Comparison of ENCODE assay signal across 1 cellular context in the genomic region with DNA sequence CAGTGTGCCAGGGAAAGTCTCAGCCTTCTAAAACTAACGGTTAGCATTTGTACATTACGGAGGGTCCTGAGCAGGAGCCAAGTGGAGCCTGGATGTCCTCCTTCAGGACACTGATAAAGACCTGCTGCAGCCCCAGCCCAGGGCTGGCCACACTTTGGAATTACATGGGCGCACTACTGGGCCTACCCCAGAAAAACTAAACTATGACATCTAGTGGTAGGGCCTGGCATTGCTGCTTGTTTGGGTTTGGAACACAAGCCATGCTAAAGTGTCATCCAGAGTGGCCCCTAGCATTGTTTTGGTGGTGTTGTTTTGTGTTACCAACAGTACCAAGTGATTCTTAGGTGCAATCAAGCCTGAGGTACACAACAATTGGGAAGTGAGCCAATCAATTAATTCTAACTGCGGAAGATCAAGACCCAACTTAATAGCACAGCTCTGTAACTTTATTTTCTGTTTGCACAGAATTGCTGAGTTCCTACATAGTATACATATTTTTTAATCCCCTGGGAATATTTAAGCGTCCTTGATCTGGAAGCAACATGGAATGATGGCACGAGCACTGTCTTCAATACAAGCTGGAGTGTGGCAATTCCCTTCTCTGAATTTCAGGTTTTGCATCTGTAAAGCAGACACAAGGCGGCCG.
TF ChIP-seq lines count a peak whose summit lies in the region.

No MANE protein-coding gene starts in this region.

TF ChIP-seq in HepG2, 621 proteins besides CTCF, POLR2A, EP300 and RAD21 (continued from another document and continues in another):
- TF ChIP-seq HDAC2 (CRISPR knock-in tag; IDR thresholded peaks at IDR 0.05) (peak; percentile 43; the same call in 1 of the 2 replicates), KDM2A (CRISPR knock-in tag; IDR thresholded peaks at IDR 0.05; ENCODE audit: borderline replicate concordance, low read depth) (peak; percentile 63), ZNF101 (CRISPR knock-in tag; IDR thresholded peaks at IDR 0.05; ENCODE audit: borderline replicate concordance, low read depth) (no peak), ZFP62 (CRISPR knock-in tag; IDR thresholded peaks at IDR 0.05) (no peak), TSC22D2 (CRISPR knock-in tag; IDR thresholded peaks at IDR 0.05; ENCODE audit: borderline replicate concordance) (no peak), ZC3H13 (CRISPR knock-in tag; IDR thresholded peaks at IDR 0.05) (no peak), SIX4 (CRISPR knock-in tag; IDR thresholded peaks at IDR 0.05) (no peak), CC2D1A (CRISPR knock-in tag; IDR thresholded peaks at IDR 0.05) (no peak), HDAC1 (CRISPR knock-in tag; IDR thresholded peaks at IDR 0.05) (no peak), NFYC (CRISPR knock-in tag; IDR thresholded peaks at IDR 0.05) (no peak), LCORL (IDR thresholded peaks at IDR 0.05) (no peak), LCORL (CRISPR knock-in tag; IDR thresholded peaks at IDR 0.05) (peak; percentile 58), MIER3 (CRISPR knock-in tag; IDR thresholded peaks at IDR 0.05; ENCODE audit: borderline replicate concordance) (0 out of 2 replicates have a peak, but pooled peaks have one; percentile 32), BCL6 (CRISPR knock-in tag; IDR thresholded peaks at IDR 0.05) (peak; percentile 44; the same call in 1 of the 2 replicates), ZNF496 (CRISPR knock-in tag; IDR thresholded peaks at IDR 0.05; ENCODE audit: insufficient replicate concordance) (no peak), TBX3 (IDR thresholded peaks at IDR 0.05; ENCODE audit: borderline replicate concordance) (no peak), ZNF333 (CRISPR knock-in tag; IDR thresholded peaks at IDR 0.05; ENCODE audit: borderline replicate concordance) (no peak), ZNF329 (CRISPR knock-in tag; IDR thresholded peaks at IDR 0.05; ENCODE audit: low read depth) (no peak), GATAD1 (CRISPR knock-in tag; IDR thresholded peaks at IDR 0.05) (peak; percentile 44; the same call in 1 of the 2 replicates), PITX1 (CRISPR knock-in tag; IDR thresholded peaks at IDR 0.05) (peak; percentile 48; the same call in 1 of the 2 replicates), KAT8 (CRISPR knock-in tag; IDR thresholded peaks at IDR 0.05) (peak; percentile 38; the same call in 1 of the 2 replicates), ERF (CRISPR knock-in tag; IDR thresholded peaks at IDR 0.05) (0 out of 2 replicates have a peak, but pooled peaks have one; percentile 59), ETV6 (CRISPR knock-in tag; conservative IDR thresholded peaks at IDR 0.05) (no peak), MLLT10 (CRISPR knock-in tag; IDR thresholded peaks at IDR 0.05) (no peak), ZNF251 (CRISPR knock-in tag; IDR thresholded peaks at IDR 0.05) (no peak), GABPB1 (CRISPR knock-in tag; IDR thresholded peaks at IDR 0.05) (no peak), FOXM1 (CRISPR knock-in tag; IDR thresholded peaks at IDR 0.05) (no peak), ZNF792 (CRISPR knock-in tag; IDR thresholded peaks at IDR 0.05) (no peak), PAWR (CRISPR knock-in tag; IDR thresholded peaks at IDR 0.05; ENCODE audit: borderline replicate concordance) (no peak), TOE1 (CRISPR knock-in tag; IDR thresholded peaks at IDR 0.05) (no peak), ZNF224 (CRISPR knock-in tag; IDR thresholded peaks at IDR 0.05) (no peak), CENPT (CRISPR knock-in tag; IDR thresholded peaks at IDR 0.05; ENCODE audit: low read depth) (no peak), ZNF160 (CRISPR knock-in tag; IDR thresholded peaks at IDR 0.05) (no peak), NR1H2 (CRISPR knock-in tag; IDR thresholded peaks at IDR 0.05; ENCODE audit: borderline replicate concordance, low read depth) (no peak), ZNF614 (CRISPR knock-in tag; IDR thresholded peaks at IDR 0.05; ENCODE audit: borderline replicate concordance) (no peak), SIX1 (CRISPR knock-in tag; IDR thresholded peaks at IDR 0.05; ENCODE audit: borderline replicate concordance) (no peak), KLF11 (CRISPR knock-in tag; IDR thresholded peaks at IDR 0.05) (no peak), ZNF737 (CRISPR knock-in tag; IDR thresholded peaks at IDR 0.05; ENCODE audit: borderline replicate concordance) (no peak), YEATS2 (CRISPR knock-in tag; IDR thresholded peaks at IDR 0.05; ENCODE audit: borderline replicate concordance) (no peak; the same call in 1 of the 2 replicates), ZSCAN25 (CRISPR knock-in tag; IDR thresholded peaks at IDR 0.05) (no peak), ZNF234 (CRISPR knock-in tag; conservative IDR thresholded peaks at IDR 0.05) (no peak), ZNF772 (CRISPR knock-in tag; IDR thresholded peaks at IDR 0.05) (no peak), ZBTB21 (CRISPR knock-in tag; IDR thresholded peaks at IDR 0.05) (no peak), ZNF343 (CRISPR knock-in tag; IDR thresholded peaks at IDR 0.05) (no peak)
- TF ChIP-seq, protein P1, sequence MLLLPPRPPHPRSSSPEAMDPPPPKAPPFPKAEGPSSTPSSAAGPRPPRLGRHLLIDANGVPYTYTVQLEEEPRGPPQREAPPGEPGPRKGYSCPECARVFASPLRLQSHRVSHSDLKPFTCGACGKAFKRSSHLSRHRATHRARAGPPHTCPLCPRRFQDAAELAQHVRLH (CRISPR knock-in tag; IDR thresholded peaks at IDR 0.05; ENCODE audit: borderline replicate concordance, low read depth): no peak
- TF ChIP-seq, protein P2, sequence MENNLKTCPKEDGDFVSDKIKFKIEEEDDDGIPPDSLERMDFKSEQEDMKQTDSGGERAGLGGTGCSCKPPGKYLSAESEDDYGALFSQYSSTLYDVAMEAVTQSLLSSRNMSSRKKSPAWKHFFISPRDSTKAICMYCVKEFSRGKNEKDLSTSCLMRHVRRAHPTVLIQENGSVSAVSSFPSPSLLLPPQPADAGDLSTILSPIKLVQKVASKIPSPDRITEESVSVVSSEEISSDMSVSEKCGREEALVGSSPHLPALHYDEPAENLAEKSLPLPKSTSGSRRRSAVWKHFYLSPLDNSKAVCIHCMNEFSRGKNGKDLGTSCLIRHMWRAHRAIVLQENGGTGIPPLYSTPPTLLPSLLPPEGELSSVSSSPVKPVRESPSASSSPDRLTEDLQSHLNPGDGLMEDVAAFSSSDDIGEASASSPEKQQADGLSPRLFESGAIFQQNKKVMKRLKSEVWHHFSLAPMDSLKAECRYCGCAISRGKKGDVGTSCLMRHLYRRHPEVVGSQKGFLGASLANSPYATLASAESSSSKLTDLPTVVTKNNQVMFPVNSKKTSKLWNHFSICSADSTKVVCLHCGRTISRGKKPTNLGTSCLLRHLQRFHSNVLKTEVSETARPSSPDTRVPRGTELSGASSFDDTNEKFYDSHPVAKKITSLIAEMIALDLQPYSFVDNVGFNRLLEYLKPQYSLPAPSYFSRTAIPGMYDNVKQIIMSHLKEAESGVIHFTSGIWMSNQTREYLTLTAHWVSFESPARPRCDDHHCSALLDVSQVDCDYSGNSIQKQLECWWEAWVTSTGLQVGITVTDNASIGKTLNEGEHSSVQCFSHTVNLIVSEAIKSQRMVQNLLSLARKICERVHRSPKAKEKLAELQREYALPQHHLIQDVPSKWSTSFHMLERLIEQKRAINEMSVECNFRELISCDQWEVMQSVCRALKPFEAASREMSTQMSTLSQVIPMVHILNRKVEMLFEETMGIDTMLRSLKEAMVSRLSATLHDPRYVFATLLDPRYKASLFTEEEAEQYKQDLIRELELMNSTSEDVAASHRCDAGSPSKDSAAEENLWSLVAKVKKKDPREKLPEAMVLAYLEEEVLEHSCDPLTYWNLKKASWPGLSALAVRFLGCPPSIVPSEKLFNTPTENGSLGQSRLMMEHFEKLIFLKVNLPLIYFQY (CRISPR knock-in tag; IDR thresholded peaks at IDR 0.05; ENCODE audit: borderline replicate concordance): peak; percentile 70; the same call in 1 of the 2 replicates
- TF ChIP-seq, protein P3, sequence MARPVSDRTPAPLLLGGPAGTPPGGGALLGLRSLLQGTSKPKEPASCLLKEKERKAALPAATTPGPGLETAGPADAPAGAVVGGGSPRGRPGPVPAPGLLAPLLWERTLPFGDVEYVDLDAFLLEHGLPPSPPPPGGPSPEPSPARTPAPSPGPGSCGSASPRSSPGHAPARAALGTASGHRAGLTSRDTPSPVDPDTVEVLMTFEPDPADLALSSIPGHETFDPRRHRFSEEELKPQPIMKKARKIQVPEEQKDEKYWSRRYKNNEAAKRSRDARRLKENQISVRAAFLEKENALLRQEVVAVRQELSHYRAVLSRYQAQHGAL (CRISPR knock-in tag; IDR thresholded peaks at IDR 0.05; ENCODE audit: not compliant biosample characterization): no peak
- TF ChIP-seq, protein P4, sequence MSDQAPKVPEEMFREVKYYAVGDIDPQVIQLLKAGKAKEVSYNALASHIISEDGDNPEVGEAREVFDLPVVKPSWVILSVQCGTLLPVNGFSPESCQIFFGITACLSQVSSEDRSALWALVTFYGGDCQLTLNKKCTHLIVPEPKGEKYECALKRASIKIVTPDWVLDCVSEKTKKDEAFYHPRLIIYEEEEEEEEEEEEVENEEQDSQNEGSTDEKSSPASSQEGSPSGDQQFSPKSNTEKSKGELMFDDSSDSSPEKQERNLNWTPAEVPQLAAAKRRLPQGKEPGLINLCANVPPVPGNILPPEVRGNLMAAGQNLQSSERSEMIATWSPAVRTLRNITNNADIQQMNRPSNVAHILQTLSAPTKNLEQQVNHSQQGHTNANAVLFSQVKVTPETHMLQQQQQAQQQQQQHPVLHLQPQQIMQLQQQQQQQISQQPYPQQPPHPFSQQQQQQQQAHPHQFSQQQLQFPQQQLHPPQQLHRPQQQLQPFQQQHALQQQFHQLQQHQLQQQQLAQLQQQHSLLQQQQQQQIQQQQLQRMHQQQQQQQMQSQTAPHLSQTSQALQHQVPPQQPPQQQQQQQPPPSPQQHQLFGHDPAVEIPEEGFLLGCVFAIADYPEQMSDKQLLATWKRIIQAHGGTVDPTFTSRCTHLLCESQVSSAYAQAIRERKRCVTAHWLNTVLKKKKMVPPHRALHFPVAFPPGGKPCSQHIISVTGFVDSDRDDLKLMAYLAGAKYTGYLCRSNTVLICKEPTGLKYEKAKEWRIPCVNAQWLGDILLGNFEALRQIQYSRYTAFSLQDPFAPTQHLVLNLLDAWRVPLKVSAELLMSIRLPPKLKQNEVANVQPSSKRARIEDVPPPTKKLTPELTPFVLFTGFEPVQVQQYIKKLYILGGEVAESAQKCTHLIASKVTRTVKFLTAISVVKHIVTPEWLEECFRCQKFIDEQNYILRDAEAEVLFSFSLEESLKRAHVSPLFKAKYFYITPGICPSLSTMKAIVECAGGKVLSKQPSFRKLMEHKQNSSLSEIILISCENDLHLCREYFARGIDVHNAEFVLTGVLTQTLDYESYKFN (CRISPR knock-in tag; conservative IDR thresholded peaks at IDR 0.05): no peak
- TF ChIP-seq, protein P5, sequence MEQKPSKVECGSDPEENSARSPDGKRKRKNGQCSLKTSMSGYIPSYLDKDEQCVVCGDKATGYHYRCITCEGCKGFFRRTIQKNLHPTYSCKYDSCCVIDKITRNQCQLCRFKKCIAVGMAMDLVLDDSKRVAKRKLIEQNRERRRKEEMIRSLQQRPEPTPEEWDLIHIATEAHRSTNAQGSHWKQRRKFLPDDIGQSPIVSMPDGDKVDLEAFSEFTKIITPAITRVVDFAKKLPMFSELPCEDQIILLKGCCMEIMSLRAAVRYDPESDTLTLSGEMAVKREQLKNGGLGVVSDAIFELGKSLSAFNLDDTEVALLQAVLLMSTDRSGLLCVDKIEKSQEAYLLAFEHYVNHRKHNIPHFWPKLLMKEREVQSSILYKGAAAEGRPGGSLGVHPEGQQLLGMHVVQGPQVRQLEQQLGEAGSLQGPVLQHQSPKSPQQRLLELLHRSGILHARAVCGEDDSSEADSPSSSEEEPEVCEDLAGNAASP (CRISPR knock-in tag; IDR thresholded peaks at IDR 0.05; ENCODE audit: borderline replicate concordance): peak; percentile 51; the same call in 1 of the 2 replicates
- TF ChIP-seq, protein P6, sequence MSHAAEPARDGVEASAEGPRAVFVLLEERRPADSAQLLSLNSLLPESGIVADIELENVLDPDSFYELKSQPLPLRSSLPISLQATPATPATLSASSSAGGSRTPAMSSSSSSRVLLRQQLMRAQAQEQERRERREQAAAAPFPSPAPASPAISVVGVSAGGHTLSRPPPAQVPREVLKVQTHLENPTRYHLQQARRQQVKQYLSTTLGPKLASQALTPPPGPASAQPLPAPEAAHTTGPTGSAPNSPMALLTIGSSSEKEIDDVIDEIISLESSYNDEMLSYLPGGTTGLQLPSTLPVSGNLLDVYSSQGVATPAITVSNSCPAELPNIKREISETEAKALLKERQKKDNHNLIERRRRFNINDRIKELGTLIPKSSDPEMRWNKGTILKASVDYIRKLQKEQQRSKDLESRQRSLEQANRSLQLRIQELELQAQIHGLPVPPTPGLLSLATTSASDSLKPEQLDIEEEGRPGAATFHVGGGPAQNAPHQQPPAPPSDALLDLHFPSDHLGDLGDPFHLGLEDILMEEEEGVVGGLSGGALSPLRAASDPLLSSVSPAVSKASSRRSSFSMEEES (CRISPR knock-in tag; IDR thresholded peaks at IDR 0.05): no peak
- TF ChIP-seq, protein P7, sequence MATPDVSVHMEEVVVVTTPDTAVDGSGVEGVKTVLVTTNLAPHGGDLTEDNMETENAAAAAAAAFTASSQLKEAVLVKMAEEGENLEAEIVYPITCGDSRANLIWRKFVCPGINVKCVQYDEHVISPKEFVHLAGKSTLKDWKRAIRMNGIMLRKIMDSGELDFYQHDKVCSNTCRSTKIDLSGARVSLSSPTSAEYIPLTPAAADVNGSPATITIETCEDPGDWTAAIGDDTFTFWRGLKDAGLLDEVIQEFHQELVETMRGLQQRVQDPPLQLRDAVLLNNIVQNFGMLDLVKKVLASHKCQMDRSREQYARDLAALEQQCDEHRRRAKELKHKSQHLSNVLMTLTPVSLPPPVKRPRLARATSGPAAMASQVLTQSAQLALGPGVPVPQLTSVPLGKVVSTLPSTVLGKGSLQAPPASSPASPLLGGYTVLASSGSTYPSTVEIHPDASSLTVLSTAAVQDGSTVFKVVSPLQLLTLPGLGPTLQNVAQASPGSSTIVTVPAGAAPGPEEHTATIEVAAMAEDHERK (CRISPR knock-in tag; IDR thresholded peaks at IDR 0.05; ENCODE audit: low read depth): no peak
- TF ChIP-seq, protein P8, sequence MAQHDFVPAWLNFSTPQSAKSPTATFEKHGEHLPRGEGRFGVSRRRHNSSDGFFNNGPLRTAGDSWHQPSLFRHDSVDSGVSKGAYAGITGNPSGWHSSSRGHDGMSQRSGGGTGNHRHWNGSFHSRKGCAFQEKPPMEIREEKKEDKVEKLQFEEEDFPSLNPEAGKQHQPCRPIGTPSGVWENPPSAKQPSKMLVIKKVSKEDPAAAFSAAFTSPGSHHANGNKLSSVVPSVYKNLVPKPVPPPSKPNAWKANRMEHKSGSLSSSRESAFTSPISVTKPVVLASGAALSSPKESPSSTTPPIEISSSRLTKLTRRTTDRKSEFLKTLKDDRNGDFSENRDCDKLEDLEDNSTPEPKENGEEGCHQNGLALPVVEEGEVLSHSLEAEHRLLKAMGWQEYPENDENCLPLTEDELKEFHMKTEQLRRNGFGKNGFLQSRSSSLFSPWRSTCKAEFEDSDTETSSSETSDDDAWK (CRISPR knock-in tag; IDR thresholded peaks at IDR 0.05): no peak
